12 cellular contexts compared by ENCODE assay signal in genomic region chr15:40053234-40054055, GRCh38. TPM values are rescaled to one million over a fixed set of nuclear protein-coding genes. Genes with fewer than 3 reads are reported as not detected.
DNase-seq lines count a peak whose midpoint lies in the region; ATAC-seq and TF ChIP-seq lines count a peak whose summit lies in the region.
"Had no signal": no experiment of that assay in that cellular context is flagged by ENCODE, and none has a peak within 500 bp of the region (broad histone marks: within the 10 kb centered on the region; RNA-seq: fewer than 3 reads in every experiment).

No MANE protein-coding gene starts in this region.

- peak overlapping the region; percentile 3 for H3K27ac Mint-ChIP-seq in CD8-positive, alpha-beta T cell
- H3K27ac Mint-ChIP-seq in activated naive CD8-positive, alpha-beta T cell treated with anti-CD3 and anti-CD28 coated beads for 36 hours: peak overlapping the region; percentile 62
- peak overlapping the region in 5 of 6 donors; percentile 20 to 81 (median 64) for H3K27ac Mint-ChIP-seq in naive B cell
- H3K27ac Mint-ChIP-seq: stimulated activated effector memory CD8-positive, alpha-beta T cell treated with anti-CD3 and anti-CD28 coated beads, Interleukin-12 subunit alpha, Interleukin-12 subunit beta, amount 100 ng/mL, for 72 hours had no signal

- TF ChIP-seq CTCF in CD8-positive, alpha-beta T cell (IDR thresholded peaks at IDR 0.05): no peak
- TF ChIP-seq CTCF in HCT116 (IDR thresholded peaks at IDR 0.05 in 2 of 3, conservative IDR thresholded peaks at IDR 0.05 in 1 of 3; ENCODE audit: borderline replicate concordance in 1 of 3, insufficient read depth in 1 of 3, low read depth in 2 of 3, low read length in 2 of 3): peak in 2 of 3 experiments; percentile 23 to 34; a peak in 2 of 6 replicates
- TF ChIP-seq CTCF in ovary (IDR thresholded peaks at IDR 0.05): no peak

- peak; percentile 40; the same call in 1 of the 2 replicates for TF ChIP-seq RAD21 in HCT116 (IDR thresholded peaks at IDR 0.05; ENCODE audit: low read depth)

- TF ChIP-seq POLR2A in HCT116 (IDR thresholded peaks at IDR 0.05; ENCODE audit: borderline replicate concordance, extremely low read depth, insufficient read depth, insufficient read length) (no peak), ovary (IDR thresholded peaks at IDR 0.05) (no peak)

- no peaks in the 10 kb centered on the region for H4K20me1 ChIP-seq in HCT116 (ENCODE audit: insufficient read depth)

- H3K36me3 Mint-ChIP-seq in CD8-positive, alpha-beta T cell: peaks cover 10% of the 10 kb centered on the region
- H3K36me3 Mint-ChIP-seq in activated naive CD8-positive, alpha-beta T cell treated with anti-CD3 and anti-CD28 coated beads for 36 hours: peaks cover 21% of the 10 kb centered on the region
- H3K36me3 Mint-ChIP-seq in naive B cell: peaks cover 3 to 7% of the 10 kb centered on the region in 2 donors

- H3K9me3 Mint-ChIP-seq in CD8-positive, alpha-beta T cell: no peaks in the 10 kb centered on the region
- H3K9me3 Mint-ChIP-seq in activated naive CD8-positive, alpha-beta T cell treated with anti-CD3 and anti-CD28 coated beads for 36 hours: peaks cover 1% of the 10 kb centered on the region
- H3K9me3 Mint-ChIP-seq in naive B cell: no peaks in the 10 kb centered on the region
- H3K9me3 Mint-ChIP-seq: stimulated activated effector memory CD8-positive, alpha-beta T cell treated with anti-CD3 and anti-CD28 coated beads, Interleukin-12 subunit alpha, Interleukin-12 subunit beta, amount 100 ng/mL, for 72 hours had no signal

- 87% methylated on average over 15 of the region's 15 CpGs for WGBS in ovary, 3 donors

- H3K27me3 Mint-ChIP-seq in CD8-positive, alpha-beta T cell (ENCODE audit: low read depth): no peaks in the 10 kb centered on the region
- no peaks in the 10 kb centered on the region for H3K27me3 Mint-ChIP-seq in activated naive CD8-positive, alpha-beta T cell treated with anti-CD3 and anti-CD28 coated beads for 36 hours
- no peaks in the 10 kb centered on the region for H3K27me3 Mint-ChIP-seq in naive B cell

- POLR2A ChIA-PET in CD8-positive, alpha-beta T cell (lab: Charles Lee): interaction anchor here (0.6 to 0.7 kb wide), 2 partner anchors 45 to 114 kb away, joined by 3 read pairs; no protein-coding TSS in a partner anchor
- POLR2A ChIA-PET in HCT116 (lab: Charles Lee): no interaction called here

- H3K9me3 ChIP-seq in CD8-positive, alpha-beta T cell (ENCODE audit: low read length): no peaks in the 10 kb centered on the region
- no peaks in the 10 kb centered on the region for H3K9me3 ChIP-seq in HCT116 (ENCODE audit: control insufficient read depth in 1 of 2, insufficient read depth in 1 of 2, low read depth in 1 of 2, low read length in 2 of 2)
- H3K9me3 ChIP-seq in ovary: no peaks in the 10 kb centered on the region
- H3K9me3 ChIP-seq: gastrocnemius medialis had no signal

- H3K4me2 ChIP-seq in HCT116 (ENCODE audit: low read length): no peak overlapping the region

- no TSS peak for BruUV-seq in HCT116 (replicated peaks; lab: Mats Ljungman, UMichigan)

- ATAC-seq in CD8-positive, alpha-beta T cell: no peak
- ATAC-seq in HCT116: peak; percentile 35; the same call in 1 of the 2 replicates
- no peak for ATAC-seq in naive B cell (ENCODE audit: low read depth in 2 of 2)
- ATAC-seq in GM19463 (IDR thresholded peaks at IDR 0.05; ENCODE audit: unreplicated experiment): no peak

- H3K4me3 ChIP-seq in CD8-positive, alpha-beta T cell (ENCODE audit: low read depth, low read length): no peak overlapping the region
- H3K4me3 ChIP-seq in HCT116 (replicated peaks in 1 of 2; ENCODE audit: low read depth in 1 of 2, low read length in 2 of 2) (no peak overlapping the region), ovary (no peak overlapping the region)
- H3K4me3 ChIP-seq: gastrocnemius medialis had no signal

- H3K4me1 Mint-ChIP-seq in CD8-positive, alpha-beta T cell (ENCODE audit: low read depth): peaks cover 79% of the 10 kb centered on the region
- peaks cover 75% of the 10 kb centered on the region for H3K4me1 Mint-ChIP-seq in activated naive CD8-positive, alpha-beta T cell treated with anti-CD3 and anti-CD28 coated beads for 36 hours
- peaks cover 54 to 72% (median 58%) of the 10 kb centered on the region in 3 donors for H3K4me1 Mint-ChIP-seq in naive B cell

- DNase-seq in CD8-positive, alpha-beta T cell: peak in 2 of 7 experiments; percentile 8 to 47
- DNase-seq in HCT116 (ENCODE audit: low read depth, low spot score): no peak
- DNase-seq in activated naive CD8-positive, alpha-beta T cell treated with anti-CD3 and anti-CD28 coated beads for 36 hours: no peak
- DNase-seq in naive B cell: no peak
- no peak for DNase-seq in inferior parietal cortex (ENCODE audit: extremely low spot score)
- no peak for DNase-seq in ovary
- no peak for DNase-seq in NCI-H2196 (lab: John Stamatoyannopoulos, UW; ENCODE audit: unreplicated experiment)
- DNase-seq: gastrocnemius medialis, NCI-H2081, SHP77 had no signal

- H3K9me2 ChIP-seq in HCT116 (ENCODE audit: insufficient read depth): no peaks in the 10 kb centered on the region

- H3K27me3 ChIP-seq in CD8-positive, alpha-beta T cell (ENCODE audit: insufficient read depth, low read length): no peaks in the 10 kb centered on the region
- no peaks in the 10 kb centered on the region for H3K27me3 ChIP-seq in HCT116 (ENCODE audit: insufficient read depth, low read length)
- H3K27me3 ChIP-seq in ovary: no peaks in the 10 kb centered on the region
- H3K27me3 ChIP-seq: gastrocnemius medialis had no signal

- no peak overlapping the region for H3K27ac ChIP-seq in CD8-positive, alpha-beta T cell (ENCODE audit: low read depth, low read length)
- H3K27ac ChIP-seq in HCT116 (ENCODE audit: low read depth, low read length) (no peak overlapping the region), ovary (no peak overlapping the region)

- TF ChIP-seq EP300 in ovary (IDR thresholded peaks at IDR 0.05): no peak

- intact Hi-C loops in CD8-positive, alpha-beta T cell (cut with DNase I, micrococcal nuclease): no loop called here
- intact Hi-C loops in HCT116 (cut with micrococcal nuclease): no loop called here
- intact Hi-C loops in ovary (cut with DNase I): loop anchor here in 2 of 4 donors (5.0 to 10.0 kb wide), 2 partner anchors 44 to 51 kb away; partner anchors contain the start of gene BMF (in 1 of the 2)

- CTCF ChIA-PET in CD8-positive, alpha-beta T cell (lab: Charles Lee): interaction anchor here (1.1 to 2.1 kb wide), 4 partner anchors 10 to 51 kb away, joined by 3 to 6 read pairs (median 4); no protein-coding TSS in a partner anchor
- CTCF ChIA-PET in HCT116 (lab: Charles Lee): no interaction called here

- H3K9ac ChIP-seq in HCT116 (ENCODE audit: low read length): no peak overlapping the region

- no peaks in the 10 kb centered on the region for H3K79me2 ChIP-seq in HCT116 (ENCODE audit: insufficient read depth, low read length)

- no peaks in the 10 kb centered on the region for H3K36me3 ChIP-seq in CD8-positive, alpha-beta T cell (ENCODE audit: insufficient read depth, low read length)
- H3K36me3 ChIP-seq in HCT116 (ENCODE audit: control insufficient read depth in 1 of 2, insufficient read depth in 2 of 2, low read length in 2 of 2) (no peaks in the 10 kb centered on the region), ovary (no peaks in the 10 kb centered on the region)
- H3K36me3 ChIP-seq: gastrocnemius medialis had no signal

- peaks cover 55% of the 10 kb centered on the region for H3K4me1 ChIP-seq in CD8-positive, alpha-beta T cell (ENCODE audit: insufficient read depth, low read length)
- H3K4me1 ChIP-seq in HCT116 (ENCODE audit: control insufficient read depth in 1 of 2, insufficient read depth in 2 of 2, low read length in 2 of 2): no peaks in the 10 kb centered on the region; a peak in 1 of 4 replicates
- peaks cover 9% of the 10 kb centered on the region for H3K4me1 ChIP-seq in ovary (ENCODE audit: insufficient read depth)

- no peak overlapping the region for H3K4me3 Mint-ChIP-seq in CD8-positive, alpha-beta T cell
- no peak overlapping the region for H3K4me3 Mint-ChIP-seq in activated naive CD8-positive, alpha-beta T cell treated with anti-CD3 and anti-CD28 coated beads for 36 hours
- peak overlapping the region in 6 of 8 donors; percentile 5 to 78 (median 34) for H3K4me3 Mint-ChIP-seq in naive B cell

- RAD21 ChIA-PET in HCT116 (lab: Charles Lee; ENCODE audit: low non-redundant PET in 1 of 2, low total read pairs in 2 of 2, uncharacterized antibody in 2 of 2, unreplicated experiment in 2 of 2): no interaction called here

- no peak overlapping the region for H2AFZ ChIP-seq in HCT116 (ENCODE audit: low read depth, low read length, poor library complexity, severe bottlenecking)

TF ChIP-seq in HCT116, 20 proteins besides CTCF, POLR2A, EP300 and RAD21 (continues in another document):
- no peak for TF ChIP-seq ZBTB33 (IDR thresholded peaks at IDR 0.05; ENCODE audit: extremely low read depth, insufficient replicate concordance, low read length)
- no peak for TF ChIP-seq TCF7L2 (IDR thresholded peaks at IDR 0.05; ENCODE audit: borderline replicate concordance, extremely low read depth, insufficient read depth, insufficient read length)

RNA-seq across cellular contexts. Expression of gene SRP14, which starts 14.5 kb away (rescaled TPM):
- 100 to 1,000 TPM; 133 to 135 TPM for total RNA-seq in CD8-positive, alpha-beta T cell
- total RNA-seq in HCT116 (2021; ENCODE audit: unreplicated experiment): 168 TPM
- 166 and 208 TPM in 2 replicates for polyA plus RNA-seq in HCT116 (2012)
- 100 to 1,000 TPM; 161 to 169 TPM for total RNA-seq in activated naive CD8-positive, alpha-beta T cell treated with anti-CD3 and anti-CD28 coated beads for 36 hours
- polyA plus RNA-seq in naive B cell (ENCODE audit: low read depth in 6 of 6): 1,000 to 10,000 TPM in 1 of 6 donors, 100 to 1,000 TPM in 5; 640 to 1,092 (median 833) TPM
- total RNA-seq in ovary: 100 to 1,000 TPM; 155 to 226 (median 205) TPM
- polyA plus RNA-seq in ovary: 100 to 1,000 TPM; 444 to 451 TPM

RNA-seq across cellular contexts. Expression of gene BMF, which starts 55.2 kb away (rescaled TPM):
- total RNA-seq in CD8-positive, alpha-beta T cell: 10 to 100 TPM in 1 of 2 experiments, 1 to 10 TPM in 1; 9.6 to 11.2 TPM
- total RNA-seq in HCT116 (2021; ENCODE audit: unreplicated experiment) (1.0 TPM), ovary (10 to 100 TPM in 6 of 7 donors, 1 to 10 TPM in 1; 5.7 to 26.5 (median 20.3) TPM)
- 0.59 and 0.76 TPM in 2 replicates for polyA plus RNA-seq in HCT116 (2012)
- total RNA-seq in activated naive CD8-positive, alpha-beta T cell treated with anti-CD3 and anti-CD28 coated beads for 36 hours: 1 to 10 TPM; 5.1 to 5.4 TPM
- polyA plus RNA-seq in naive B cell (ENCODE audit: low read depth in 6 of 6) (1 to 10 TPM in 5 of 6 donors, under 1 TPM in 1; 0.66 to 7.7 (median 5.5) TPM), ovary (10 to 100 TPM; 12.7 to 14.3 TPM)

Comparison
In these comparisons a context has a peak if more than half of its experiments do, and no peak if none do; other contexts are left out.
1. H3K27ac Mint-ChIP-seq: peak in every context shown above with its lines; median percentile 64 in naive B cell; 62 in activated naive CD8-positive, alpha-beta T cell treated with anti-CD3 and anti-CD28 coated beads for 36 hours; 3 in CD8-positive, alpha-beta T cell.
2. H3K4me3 Mint-ChIP-seq: peak in naive B cell (6 of 8); none in CD8-positive, alpha-beta T cell (single experiment) and activated naive CD8-positive, alpha-beta T cell treated with anti-CD3 and anti-CD28 coated beads for 36 hours (single experiment).
3. CTCF ChIP-seq: peak in HCT116 (2 of 3); none in CD8-positive, alpha-beta T cell (single experiment) and ovary (0 of 3).